Comparison of ENCODE assay signal across 19 cellular contexts in the genomic region with DNA sequence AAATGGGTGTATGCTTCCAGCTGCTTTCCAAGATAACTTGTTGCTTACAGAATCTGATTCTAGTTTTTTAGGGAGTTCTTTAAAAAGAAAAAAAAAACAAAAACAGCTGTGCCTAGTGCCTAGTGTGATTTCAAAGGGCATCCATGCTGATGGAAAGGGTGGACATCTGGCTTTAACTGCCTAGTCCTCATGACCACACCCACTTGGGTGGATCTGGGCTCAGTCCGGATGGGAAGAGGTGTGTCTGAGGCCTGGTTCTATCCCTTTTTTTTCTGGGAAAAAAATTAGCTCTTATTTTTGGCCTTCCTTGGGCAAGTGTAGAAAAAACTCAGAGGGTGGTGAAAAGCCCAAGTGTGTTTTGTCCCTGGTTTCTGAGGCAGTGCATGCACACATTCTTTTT.
DNase-seq lines count a peak whose midpoint lies in the region; ATAC-seq and TF ChIP-seq lines count a peak whose summit lies in the region.
"Had no signal": no experiment of that assay in that cellular context is flagged by ENCODE, and none has a peak within 500 bp of the region (broad histone marks: within the 10 kb centered on the region; RNA-seq: fewer than 3 reads in every experiment).

No MANE protein-coding gene starts in this region.

- H3K4me3 ChIP-seq in left ventricle myocardium inferior: no peak overlapping the region
- H3K4me3 ChIP-seq in fibroblast of the aortic adventitia (ENCODE audit: low read depth, low read length): no peak overlapping the region
- H3K4me3 ChIP-seq: BLaER1, GM12878, HAP-1 had no signal

- no peaks in the 10 kb centered on the region for H3K36me3 ChIP-seq in left ventricle myocardium inferior
- H3K36me3 ChIP-seq: BLaER1, HAP-1 had no signal

- DNase-seq in left ventricle myocardium inferior (peak; percentile 15), Right ventricle myocardium inferior (ENCODE audit: missing footprints) (no peak), AG20443 (ENCODE audit: low spot score) (peak; percentile 51), RPMI7951 (ENCODE audit: low read depth) (peak; percentile 24), fibroblast of the aortic adventitia (ENCODE audit: low read depth) (peak; percentile 8), NCI-H1092 (lab: John Stamatoyannopoulos, UW) (no peak)
- DNase-seq: Caco-2; CD4-positive, CD25-positive, alpha-beta regulatory T cell; CD8-positive, alpha-beta T cell; DMS153; DND-41; GOT3 had no signal

- ATAC-seq in Right ventricle myocardium inferior (no peak), GM21528 (IDR thresholded peaks at IDR 0.05; ENCODE audit: low FRiP score, unreplicated experiment) (no peak), GM18517 (IDR thresholded peaks at IDR 0.05; ENCODE audit: unreplicated experiment) (no peak)
- ATAC-seq: CD8-positive, alpha-beta T cell; GM12878 had no signal

- no peak for TF ChIP-seq CTCF in left ventricle myocardium inferior (IDR thresholded peaks at IDR 0.05; ENCODE audit: borderline replicate concordance)
- TF ChIP-seq CTCF in fibroblast of the aortic adventitia (IDR thresholded peaks at IDR 0.05; ENCODE audit: insufficient read depth, low read length): no peak

- no peak overlapping the region for H3K27ac ChIP-seq in left ventricle myocardium inferior (replicated peaks)
- H3K27ac ChIP-seq: 22Rv1, BLaER1, C4-2B had no signal

- intact Hi-C loops in left ventricle myocardium inferior (cut with micrococcal nuclease) (no loop called here), Right ventricle myocardium inferior (cut with DNase I) (no loop called here)

- peaks cover 15% of the 10 kb centered on the region for H3K4me1 ChIP-seq in left ventricle myocardium inferior
- H3K4me1 ChIP-seq: BLaER1, Caco-2, HAP-1 had no signal

- H3K9me3 ChIP-seq in left ventricle myocardium inferior (replicated peaks): no peaks in the 10 kb centered on the region
- H3K9me3 ChIP-seq: BLaER1, Caco-2, HAP-1 had no signal

- no peaks in the 10 kb centered on the region for H3K27me3 ChIP-seq in left ventricle myocardium inferior (ENCODE audit: low read depth)
- H3K27me3 ChIP-seq: BLaER1 had no signal

Comparison
In these comparisons a context has a peak if more than half of its experiments do, and no peak if none do; other contexts are left out.
1. DNase-seq: peak in left ventricle myocardium inferior (single experiment), AG20443 (single experiment), RPMI7951 (single experiment) and fibroblast of the aortic adventitia (single experiment); none in Right ventricle myocardium inferior (single experiment) and NCI-H1092 (single experiment).